In genomic region chr3:156633335-156633734, GRCh38 we compare ENCODE assay signal across 16 cellular contexts. TPM values are rescaled to one million over a fixed set of nuclear protein-coding genes. Genes with fewer than 3 reads are reported as not detected.
A peak's percentile ranks its signal among the peaks of the same experiment; 100 is the strongest.
DNase-seq lines count a peak whose midpoint lies in the region; ATAC-seq and TF ChIP-seq lines count a peak whose summit lies in the region.
"Had no signal": no experiment of that assay in that cellular context is flagged by ENCODE, and none has a peak within 500 bp of the region (broad histone marks: within the 10 kb centered on the region; RNA-seq: fewer than 3 reads in every experiment).

No MANE protein-coding gene starts in this region.

- no peak for TF ChIP-seq POLR2A in body of pancreas (IDR thresholded peaks at IDR 0.05)

- no peaks in the 10 kb centered on the region for H3K36me3 Mint-ChIP-seq in activated T-cell treated with anti-CD3 and anti-CD28 coated beads, Interleukin-2, amount 50 U/mL, for 24 hours (ENCODE audit: low read depth)

- H3K9me3 Mint-ChIP-seq in activated T-cell treated with anti-CD3 and anti-CD28 coated beads, Interleukin-2, amount 50 U/mL, for 24 hours, result no peaks in the 10 kb centered on the region
- H3K9me3 Mint-ChIP-seq: activated T-cell treated with anti-CD3 and anti-CD28 coated beads, Interleukin-2, amount 50 U/mL, for 72 hours; H9; T-helper 1 cell treated with Interleukin-12 subunit alpha and Interleukin-12 subunit beta and Interleukin-4 antibody, amounts not matched to agents 30 μg/mL and 1 μg/mL, for 36 hours had no signal

- H3K9ac ChIP-seq in skeletal muscle satellite cell (ENCODE audit: low read depth, low read length), result peak overlapping the region; percentile 27
- H3K9ac ChIP-seq: parathyroid adenoma had no signal

- 35 to 43% methylated on average over 4 of the region's 4 CpGs for WGBS in body of pancreas, 2 donors

- H3K9me3 ChIP-seq in body of pancreas, result no peaks in the 10 kb centered on the region
- no peaks in the 10 kb centered on the region for H3K9me3 ChIP-seq in skeletal muscle satellite cell (replicated peaks; ENCODE audit: low read length)

- H3K4me1 Mint-ChIP-seq in activated T-cell treated with anti-CD3 and anti-CD28 coated beads, Interleukin-2, amount 50 U/mL, for 24 hours (ENCODE audit: low read depth), result no peaks in the 10 kb centered on the region

- no peak overlapping the region for H3K4me3 ChIP-seq in body of pancreas
- H3K4me3 ChIP-seq in skeletal muscle satellite cell (ENCODE audit: low read length), result no peak overlapping the region

- H3K4me1 ChIP-seq in body of pancreas (peaks cover 35% of the 10 kb centered on the region), skeletal muscle satellite cell (ENCODE audit: control insufficient read depth, insufficient read depth, low read length) (peaks cover 47% of the 10 kb centered on the region)

- H3K27ac Mint-ChIP-seq in activated T-cell treated with anti-CD3 and anti-CD28 coated beads, Interleukin-2, amount 50 U/mL, for 24 hours, result no peak overlapping the region
- H3K27ac Mint-ChIP-seq: activated T-cell treated with anti-CD3 and anti-CD28 coated beads, Interleukin-2, amount 50 U/mL, for 72 hours; H9; T-helper 1 cell treated with Interleukin-12 subunit alpha and Interleukin-12 subunit beta and Interleukin-4 antibody, amounts not matched to agents 30 μg/mL and 1 μg/mL, for 36 hours had no signal

- TF ChIP-seq CTCF in body of pancreas (IDR thresholded peaks at IDR 0.05) (no peak), GM13976 (IDR thresholded peaks at IDR 0.05; ENCODE audit: borderline replicate concordance, control extremely low read depth, extremely low read depth, insufficient read depth, missing control alignments) (no peak)

- no peak overlapping the region for H3K4me3 Mint-ChIP-seq in activated T-cell treated with anti-CD3 and anti-CD28 coated beads, Interleukin-2, amount 50 U/mL, for 24 hours
- H3K4me3 Mint-ChIP-seq: activated T-cell treated with anti-CD3 and anti-CD28 coated beads, Interleukin-2, amount 50 U/mL, for 72 hours; H9; T-helper 1 cell treated with Interleukin-12 subunit alpha and Interleukin-12 subunit beta and Interleukin-4 antibody, amounts not matched to agents 30 μg/mL and 1 μg/mL, for 36 hours had no signal

- H3K27me3 ChIP-seq in body of pancreas (no peaks in the 10 kb centered on the region), skeletal muscle satellite cell (ENCODE audit: control insufficient read depth, insufficient read depth, low read length) (no peaks in the 10 kb centered on the region)

- H3K36me3 ChIP-seq in body of pancreas (replicated peaks in 1 of 2; ENCODE audit: insufficient read depth in 1 of 2, low read depth in 2 of 2) (no peaks in the 10 kb centered on the region), skeletal muscle satellite cell (ENCODE audit: insufficient read depth, low read length) (no peaks in the 10 kb centered on the region)

- H3K4me2 ChIP-seq in skeletal muscle satellite cell (ENCODE audit: low read length), result peak overlapping the region; percentile 23

- in situ Hi-C loops in GM13976 (cut with MboI; ENCODE audit: low sequenced_read_pairs, unreplicated experiment), result no loop called here

- peak; percentile 45 for DNase-seq in ELR (ENCODE audit: low read depth)
- peak; percentile 80 to 86 (median 85) for DNase-seq in body of pancreas
- peak; percentile 66 for DNase-seq in hepatic stellate cell (ENCODE audit: low spot score)
- DNase-seq in GM13976 (ENCODE audit: low spot score), result no peak
- DNase-seq in activated T-cell treated with anti-CD3 and anti-CD28 coated beads, Interleukin-2, amount 50 U/mL, for 24 hours, result no peak
- no peak for DNase-seq in foreskin melanocyte
- DNase-seq: activated T-cell treated with anti-CD3 and anti-CD28 coated beads, Interleukin-2, amount 50 U/mL, for 72 hours; effector CD8-positive, alpha-beta T cell; H9; NCI-H1092; NCI-H510A treated with DMSO at 0.1 percent for 48 hours had no signal

- H3K27me3 Mint-ChIP-seq in activated T-cell treated with anti-CD3 and anti-CD28 coated beads, Interleukin-2, amount 50 U/mL, for 24 hours, result no peaks in the 10 kb centered on the region

- intact Hi-C loops in body of pancreas (cut with DNase I), result no loop called here

- ATAC-seq in body of pancreas (peak; percentile 97), SK-N-SH treated with all-trans-retinoic acid at 6 μM for 48 hours (no peak; the same call in 2 of the 3 replicates)
- ATAC-seq: activated T-cell treated with anti-CD3 and anti-CD28 coated beads, Interleukin-2, amount 50 U/mL, for 72 hours had no signal

- H3K27ac ChIP-seq in body of pancreas, result peak overlapping the region in 2 of 4 donors; percentile 14 to 36
- H3K27ac ChIP-seq: C4-2B, parathyroid adenoma had no signal

TF ChIP-seq in SK-N-SH treated with all-trans-retinoic acid at 6 μM for 48 hours, 23 proteins besides CTCF, POLR2A, EP300 and RAD21:
- no peak for TF ChIP-seq TSHZ2 (CRISPR knock-in tag; IDR thresholded peaks at IDR 0.05)
- no peak for TF ChIP-seq ISL1 (CRISPR knock-in tag; IDR thresholded peaks at IDR 0.05)
- TF ChIP-seq CREB5 (CRISPR knock-in tag; IDR thresholded peaks at IDR 0.05; ENCODE audit: low read depth), result no peak
- no peak for TF ChIP-seq POU6F1 (CRISPR knock-in tag; IDR thresholded peaks at IDR 0.05; ENCODE audit: borderline replicate concordance, low read depth)
- TF ChIP-seq TCF4 (CRISPR knock-in tag; IDR thresholded peaks at IDR 0.05; ENCODE audit: borderline replicate concordance), result no peak
- TF ChIP-seq GLIS3 (CRISPR knock-in tag; IDR thresholded peaks at IDR 0.05), result no peak
- TF ChIP-seq ZNF70 (CRISPR knock-in tag; IDR thresholded peaks at IDR 0.05), result no peak
- TF ChIP-seq PPARA (CRISPR knock-in tag; IDR thresholded peaks at IDR 0.05; ENCODE audit: borderline replicate concordance), result no peak
- no peak for TF ChIP-seq SNAI2 (CRISPR knock-in tag; IDR thresholded peaks at IDR 0.05)
- TF ChIP-seq ZFP3 (CRISPR knock-in tag; IDR thresholded peaks at IDR 0.05), result no peak
- no peak for TF ChIP-seq ESRRG (CRISPR knock-in tag; IDR thresholded peaks at IDR 0.05)
- no peak for TF ChIP-seq ZC3H10 (CRISPR knock-in tag; IDR thresholded peaks at IDR 0.05)
- TF ChIP-seq OSR1 (CRISPR knock-in tag; IDR thresholded peaks at IDR 0.05), result no peak
- TF ChIP-seq ZNF8 (CRISPR knock-in tag; IDR thresholded peaks at IDR 0.05), result no peak
- no peak for TF ChIP-seq RARB (CRISPR knock-in tag; IDR thresholded peaks at IDR 0.05)
- TF ChIP-seq ZFP30 (CRISPR knock-in tag; IDR thresholded peaks at IDR 0.05), result no peak
- no peak for TF ChIP-seq ZNF565 (CRISPR knock-in tag; conservative IDR thresholded peaks at IDR 0.05; ENCODE audit: low read depth)

RNA-seq across cellular contexts. Expression of gene TIPARP, which starts 41.1 kb away (rescaled TPM):
- 10 to 100 TPM; 12.5 to 13.2 TPM for total RNA-seq in body of pancreas
- total RNA-seq in skeletal muscle satellite cell (2012; rRNA removed), result 39.3 and 47.9 TPM in 2 replicates

Comparison
In these comparisons a context has a peak if more than half of its experiments do, and no peak if none do; other contexts are left out.
1. DNase-seq: peak in ELR (single experiment), body of pancreas (4 of 4) and hepatic stellate cell (single experiment); none in GM13976 (single experiment), activated T-cell treated with anti-CD3 and anti-CD28 coated beads, Interleukin-2, amount 50 U/mL, for 24 hours (single experiment) and foreskin melanocyte (single experiment).